In genomic region chr16:27374794-27375499, GRCh38 we compare ENCODE assay signal across 9 cellular contexts. TPM values are rescaled to one million over a fixed set of nuclear protein-coding genes. Genes with fewer than 3 reads are reported as not detected.
DNase-seq lines count a peak whose midpoint lies in the region; ATAC-seq and TF ChIP-seq lines count a peak whose summit lies in the region.
"Had no signal": no experiment of that assay in that cellular context is flagged by ENCODE, and none has a peak within 500 bp of the region (broad histone marks: within the 10 kb centered on the region; RNA-seq: fewer than 3 reads in every experiment).

No MANE protein-coding gene starts in this region.

- intact Hi-C loops in heart right ventricle (cut with DNase I) (loop anchor here in 7 of 10 donors (5.0 to 10.0 kb wide), 6 partner anchors 80 to 1540 kb away; no protein-coding TSS in a partner anchor), prostate gland (cut with DNase I) (no loop called here)

- H3K27ac ChIP-seq in heart right ventricle (peak overlapping the region in 3 of 10 donors; percentile 0 to 81 (median 0)), prostate gland (no peak overlapping the region)

- no peaks in the 10 kb centered on the region for H3K36me3 ChIP-seq in heart right ventricle
- H3K36me3 ChIP-seq in prostate gland, result no peaks in the 10 kb centered on the region

- peak; percentile 56 for TF ChIP-seq POLR2A in GM19099 (IDR thresholded peaks at IDR 0.05; ENCODE audit: extremely low read depth, insufficient read length, low read depth)
- TF ChIP-seq POLR2A in prostate gland (IDR thresholded peaks at IDR 0.05), result no peak

- H3K9me3 ChIP-seq in heart right ventricle (peaks cover 0 to 10% (median 0%) of the 10 kb centered on the region in 11 donors), prostate gland (no peaks in the 10 kb centered on the region)

- TF ChIP-seq CTCF in heart right ventricle (IDR thresholded peaks at IDR 0.05) (peak; percentile 15 to 60 (median 41)), prostate gland (IDR thresholded peaks at IDR 0.05) (peak in 2 of 4 experiments; percentile 43 to 55)

- peaks cover 7 to 9% of the 10 kb centered on the region in 2 donors for H3K9me3 Mint-ChIP-seq in activated naive CD4-positive, alpha-beta T cell treated with anti-CD3 and anti-CD28 coated beads, Interleukin-2, amount 50 U/mL, for 72 hours
- H3K9me3 Mint-ChIP-seq: activated naive CD4-positive, alpha-beta T cell treated with anti-CD3 and anti-CD28 coated beads, Interleukin-2, amount 50 U/mL, for 24 hours had no signal

- H3K36me3 Mint-ChIP-seq in activated naive CD4-positive, alpha-beta T cell treated with anti-CD3 and anti-CD28 coated beads, Interleukin-2, amount 50 U/mL, for 72 hours, result peaks cover 9 to 16% of the 10 kb centered on the region in 2 donors

- H3K27ac Mint-ChIP-seq in activated naive CD4-positive, alpha-beta T cell treated with anti-CD3 and anti-CD28 coated beads, Interleukin-2, amount 50 U/mL, for 72 hours, result no peak overlapping the region

- WGBS in heart right ventricle, 2 donors, result 24 to 25% methylated on average over 10 of the region's 10 CpGs
- WGBS in prostate gland, result 12% methylated on average over 10 of the region's 10 CpGs

- peak; percentile 26 for DNase-seq in COLO668 (lab: John Stamatoyannopoulos, UW; ENCODE audit: unreplicated experiment)
- DNase-seq in OCI-M1 (lab: John Stamatoyannopoulos, UW), result peak; percentile 98
- peak; percentile 60 to 76 for DNase-seq in activated naive CD4-positive, alpha-beta T cell treated with anti-CD3 and anti-CD28 coated beads, Interleukin-2, amount 50 U/mL, for 72 hours (ENCODE audit: low spot score in 2 of 2)
- DNase-seq in heart right ventricle, result peak; percentile 59 to 63
- peak; percentile 31 for DNase-seq in prostate gland (ENCODE audit: low spot score)
- DNase-seq in NK-92 (lab: John Stamatoyannopoulos, UW; ENCODE audit: unreplicated experiment), result no peak

- H3K4me3 ChIP-seq in heart right ventricle, result peak overlapping the region in 2 of 10 donors; percentile 8 to 36
- H3K4me3 ChIP-seq in prostate gland, result no peak overlapping the region

- ATAC-seq in HG03460 (IDR thresholded peaks at IDR 0.05; ENCODE audit: unreplicated experiment) (peak; percentile 40), heart right ventricle (peak; percentile 69 to 90 (median 86))
- ATAC-seq in activated naive CD4-positive, alpha-beta T cell treated with anti-CD3 and anti-CD28 coated beads, Interleukin-2, amount 50 U/mL, for 72 hours, result peak; percentile 59 to 69

- H3K27me3 ChIP-seq in heart right ventricle, result no peaks in the 10 kb centered on the region
- no peaks in the 10 kb centered on the region for H3K27me3 ChIP-seq in prostate gland (replicated peaks; ENCODE audit: insufficient read depth)

- H3K4me1 ChIP-seq in heart right ventricle (peaks cover 0 to 65% (median 0%) of the 10 kb centered on the region in 9 donors), prostate gland (replicated peaks) (no peaks in the 10 kb centered on the region)

RNA-seq across cellular contexts. Expression of gene IL21R, which starts 27.0 kb away (rescaled TPM):
- 100 to 1,000 TPM; 103 to 106 TPM for total RNA-seq in activated naive CD4-positive, alpha-beta T cell treated with anti-CD3 and anti-CD28 coated beads, Interleukin-2, amount 50 U/mL, for 72 hours
- total RNA-seq in heart right ventricle (1 to 10 TPM in 1 of 10 donors, under 1 TPM in 8, not detected in 1; 0.06 to 3.6 (median 0.15) TPM), prostate gland (under 1 TPM; 0.32 to 0.57 TPM)
- under 1 TPM in 1 of 2 donors, not detected in 1; 0.07 TPM for polyA plus RNA-seq in heart right ventricle

Comparison
In these comparisons a context has a peak if more than half of its experiments do, and no peak if none do; other contexts are left out.
1. RNA of gene IL21R, which starts 27.0 kb away (total RNA-seq): 103 to 106 TPM in activated naive CD4-positive, alpha-beta T cell treated with anti-CD3 and anti-CD28 coated beads, Interleukin-2, amount 50 U/mL, for 72 hours; 0.32 to 0.57 TPM in prostate gland and 0.06 to 3.6 TPM in heart right ventricle; every median in the first group is over 10 times any median in the second.
2. Peak in every context shown above with its lines, with median percentiles within 50 percentile points of each other: ATAC-seq.